In genomic region chr6:167826230-167827061, GRCh38 we compare ENCODE assay signal across 1 cellular context.
TF ChIP-seq lines count a peak whose summit lies in the region.

TSS of gene AFDN (plus strand) at chr6:167826911. CDS start at chr6:167827133, 222 bp downstream.

TF ChIP-seq in K562, 482 proteins besides CTCF, POLR2A, EP300 and RAD21 (continued from another document and continues in another):
- TF ChIP-seq PHTF2 (CRISPR knock-in tag; IDR thresholded peaks at IDR 0.05) (no peak), ZNF707 (CRISPR knock-in tag; conservative IDR thresholded peaks at IDR 0.05) (no peak), CCNT2 (IDR thresholded peaks at IDR 0.05; ENCODE audit: borderline replicate concordance, extremely low read depth, insufficient read length, low read depth, low read length) (peak; percentile 33), FOS (IDR thresholded peaks at IDR 0.05; ENCODE audit: extremely low read depth, insufficient read length) (no peak), ELF1 (tag; IDR thresholded peaks at IDR 0.05) (no peak), FOXJ2 (tag; IDR thresholded peaks at IDR 0.05) (no peak), CREB5 (CRISPR knock-in tag; IDR thresholded peaks at IDR 0.05) (no peak), ZNF778 (CRISPR knock-in tag; IDR thresholded peaks at IDR 0.05) (no peak), FIP1L1 (IDR thresholded peaks at IDR 0.05; ENCODE audit: low read depth, low read length, poor library complexity, severe bottlenecking) (no peak), ZFP91 (CRISPR knock-in tag; IDR thresholded peaks at IDR 0.05) (peak; percentile 52; the same call in 1 of the 2 replicates), GATAD2A (IDR thresholded peaks at IDR 0.05) (peak; percentile 86), RBM17 (IDR thresholded peaks at IDR 0.05; ENCODE audit: borderline replicate concordance, low read depth, low read length) (no peak), FOXP4 (CRISPR knock-in tag; IDR thresholded peaks at IDR 0.05; ENCODE audit: borderline replicate concordance) (no peak), ATF7 (IDR thresholded peaks at IDR 0.05) (peak; percentile 27; the same call in 1 of the 2 replicates), HNRNPUL1 (IDR thresholded peaks at IDR 0.05; ENCODE audit: low read length) (no peak), ZNF217 (CRISPR knock-in tag; IDR thresholded peaks at IDR 0.05) (no peak), ZBTB11 (CRISPR knock-in tag; IDR thresholded peaks at IDR 0.05) (no peak; a peak in 1 of 6 replicates), NBN (IDR thresholded peaks at IDR 0.05; ENCODE audit: low read depth) (0 out of 2 replicates have a peak, but pooled peaks have one; percentile 21), RB1 (IDR thresholded peaks at IDR 0.05; ENCODE audit: low read depth) (peak; percentile 57; the same call in 1 of the 2 replicates), ZNF766 (CRISPR knock-in tag; conservative IDR thresholded peaks at IDR 0.05) (no peak), TOE1 (IDR thresholded peaks at IDR 0.05; ENCODE audit: borderline replicate concordance) (no peak), TOE1 (CRISPR knock-in tag; IDR thresholded peaks at IDR 0.05; ENCODE audit: borderline replicate concordance, low read depth) (no peak), RFX7 (CRISPR knock-in tag; IDR thresholded peaks at IDR 0.05) (no peak), IRF1 (CRISPR knock-in tag; IDR thresholded peaks at IDR 0.05; ENCODE audit: borderline replicate concordance) (no peak), MYBL2 (IDR thresholded peaks at IDR 0.05; ENCODE audit: low read depth) (no peak), MYBL2 (CRISPR knock-in tag; IDR thresholded peaks at IDR 0.05; ENCODE audit: borderline replicate concordance) (no peak), CUX1 (CRISPR knock-in tag; IDR thresholded peaks at IDR 0.05) (no peak), NFXL1 (CRISPR knock-in tag; IDR thresholded peaks at IDR 0.05) (no peak), ZNF589 (CRISPR knock-in tag; IDR thresholded peaks at IDR 0.05; ENCODE audit: low read depth) (no peak), DNMT1 (IDR thresholded peaks at IDR 0.05) (peak; percentile 100), KDM2B (CRISPR knock-in tag; IDR thresholded peaks at IDR 0.05) (peak; percentile 63; the same call in 1 of the 2 replicates), ZSCAN29 (IDR thresholded peaks at IDR 0.05) (no peak), RBM25 (IDR thresholded peaks at IDR 0.05; ENCODE audit: low read depth, low read length, severe bottlenecking) (no peak), MYC (IDR thresholded peaks at IDR 0.05; ENCODE audit: low read depth, low read length) (0 out of 2 replicates have a peak, but pooled peaks have one; percentile 20), MYC (CRISPR knock-in tag; IDR thresholded peaks at IDR 0.05; ENCODE audit: borderline replicate concordance, low read depth) (no peak), KAT7 (CRISPR knock-in tag; IDR thresholded peaks at IDR 0.05; ENCODE audit: borderline replicate concordance) (peak; percentile 58; the same call in 1 of the 2 replicates), THAP12 (CRISPR knock-in tag; IDR thresholded peaks at IDR 0.05) (0 out of 2 replicates have a peak, but pooled peaks have one; percentile 46), GATAD2B (IDR thresholded peaks at IDR 0.05; ENCODE audit: borderline replicate concordance) (no peak; the same call in 1 of the 2 replicates), ZNF395 (CRISPR knock-in tag; IDR thresholded peaks at IDR 0.05) (peak; percentile 59), YY1 (IDR thresholded peaks at IDR 0.05; ENCODE audit: borderline replicate concordance in 1 of 3, control insufficient read depth in 1 of 3, extremely low read depth in 1 of 3, insufficient read depth in 3 of 3, insufficient read length in 1 of 3, insufficient replicate concordance in 2 of 3, low read depth in 1 of 3, low read length in 2 of 3) (no peak), HDAC1 (IDR thresholded peaks at IDR 0.05) (peak in 1 of 2 experiments; percentile 69; a peak in 2 of 4 replicates)
